ENCODE assay signal across 10 cellular contexts in genomic region chr3:165195628-165196576, GRCh38. TPM values are rescaled to one million over a fixed set of nuclear protein-coding genes. Genes with fewer than 3 reads are reported as not detected.
A peak's percentile ranks its signal among the peaks of the same experiment; 100 is the strongest.
DNase-seq lines count a peak whose midpoint lies in the region; ATAC-seq and FAIRE-seq lines count a peak whose summit lies in the region.
"Had no signal": no experiment of that assay in that cellular context is flagged by ENCODE, and none has a peak within 500 bp of the region (broad histone marks: within the 10 kb centered on the region; RNA-seq: fewer than 3 reads in every experiment).

SLITRK3 (minus strand) TSS chr3:165196384; CDS start chr3:165190830, 5,554 bp downstream.

- no peaks in the 10 kb centered on the region for H3K36me3 ChIP-seq in small intestine (ENCODE audit: control insufficient read depth in 2 of 2, insufficient read depth in 2 of 2, low read length in 2 of 2)

- WGBS in small intestine, 3 donors, result 3 to 4% (median 3%) methylated on average over 43 of the region's 43 CpGs

- H3K9me3 Mint-ChIP-seq in activated naive CD8-positive, alpha-beta T cell (ENCODE audit: low read depth), result no peaks in the 10 kb centered on the region

- H3K4me3 ChIP-seq in iPS-18c (ENCODE audit: insufficient read depth, low read depth, low read length) (peak within 1 kb of the TSS; percentile 69), small intestine (ENCODE audit: low read depth in 1 of 2, low read length in 2 of 2) (peak within 1 kb of the TSS; percentile 3 to 45)

- FAIRE-seq in small intestine (lab: Jason Lieb, UNC), result no peak
- FAIRE-seq: A204.1 had no signal

- H3K27me3 Mint-ChIP-seq in activated naive CD8-positive, alpha-beta T cell, result peaks cover 42% of the 10 kb centered on the region

- peaks cover 29% of the 10 kb centered on the region for H3K4me1 Mint-ChIP-seq in activated naive CD8-positive, alpha-beta T cell (ENCODE audit: low read depth)

- ATAC-seq in GM19035 (IDR thresholded peaks at IDR 0.05; ENCODE audit: unreplicated experiment) (no peak), GM18517 (IDR thresholded peaks at IDR 0.05; ENCODE audit: unreplicated experiment) (no peak)

- peak within 1 kb of the TSS; percentile 79 for H3K4me3 Mint-ChIP-seq in activated naive CD8-positive, alpha-beta T cell

- peaks cover 3 to 5% of the 10 kb centered on the region in 2 donors for H3K4me1 ChIP-seq in small intestine (ENCODE audit: control insufficient read depth in 2 of 2, insufficient read depth in 1 of 2, low read depth in 1 of 2, low read length in 1 of 2)

- no peak within 1 kb of the TSS for H3K27ac Mint-ChIP-seq in activated naive CD8-positive, alpha-beta T cell

- peak; percentile 63 for DNase-seq in NCI-H1092 treated with DMSO at 0.1 percent for 48 hours (lab: John Stamatoyannopoulos, UW)
- DNase-seq in NCI-H1092 (lab: John Stamatoyannopoulos, UW), result no peak
- DNase-seq in small intestine, result peak; percentile 26
- DNase-seq in iPS-NIHi11 (ENCODE audit: low spot score), result no peak

- peaks cover 3 to 33% of the 10 kb centered on the region in 2 donors for H3K27me3 ChIP-seq in small intestine (ENCODE audit: control insufficient read depth in 2 of 2, insufficient read depth in 2 of 2, low read length in 2 of 2)

- no peak within 1 kb of the TSS for H3K27ac ChIP-seq in small intestine (ENCODE audit: low read depth in 1 of 2, low read length in 1 of 2)
- H3K27ac ChIP-seq: KMS-11 had no signal

- H3K9me3 ChIP-seq in iPS-18c (ENCODE audit: control insufficient read depth, insufficient read depth, low read length), result no peaks in the 10 kb centered on the region
- no peaks in the 10 kb centered on the region for H3K9me3 ChIP-seq in small intestine (ENCODE audit: control insufficient read depth, low read depth)

- peaks cover 2% of the 10 kb centered on the region for H3K36me3 Mint-ChIP-seq in activated naive CD8-positive, alpha-beta T cell

RNA-seq across cellular contexts. Expression of gene SLITRK3, which starts in this region (rescaled TPM):
- under 1 TPM in 1 of 3 donors, not detected in 2; 0.28 TPM for polyA plus RNA-seq in small intestine

Comparison
In these comparisons a context has a peak if more than half of its experiments do, and no peak if none do; other contexts are left out.
1. Peak in DNase-seq and H3K4me3 ChIP-seq in small intestine; RNA of the gene not detected or under 1 TPM.